34 cellular contexts compared by ENCODE assay signal in genomic region chr19:15028490-15028889, GRCh38. TPM values are rescaled to one million over a fixed set of nuclear protein-coding genes. Genes with fewer than 3 reads are reported as not detected.
"Had no signal": no experiment of that assay in that cellular context is flagged by ENCODE, and none has a peak within 500 bp of the region (broad histone marks: within the 10 kb centered on the region; RNA-seq: fewer than 3 reads in every experiment).

No MANE protein-coding gene starts in this region.

- H3K36me3 Mint-ChIP-seq: activated naive CD4-positive, alpha-beta T cell treated with anti-CD3 and anti-CD28 coated beads, Interleukin-2, amount 50 U/mL, for 24 hours; activated naive CD8-positive, alpha-beta T cell treated with anti-CD3 and anti-CD28 coated beads, Interleukin-2, amount 10 ng/mL, durations not matched to agents 7 days and 5 days had no signal

- DNase-seq: activated CD4-positive, alpha-beta T cell treated with anti-CD3 and anti-CD28 coated beads for 1 hour; activated CD4-positive, alpha-beta T cell treated with anti-CD3 and anti-CD28 coated beads for 48 hours; activated CD4-positive, CD25-positive, alpha-beta regulatory T cell; activated CD8-positive, alpha-beta T cell treated with anti-CD3 and anti-CD28 coated beads for 36 hours; activated gamma-delta T cell; activated naive CD4-positive, alpha-beta T cell treated with Interleukin-2 at 50 U/mL for 16 hours; activated naive CD8-positive, alpha-beta T cell treated with anti-CD3 and anti-CD28 coated beads, Interleukin-2, amount 10 ng/mL, durations not matched to agents 7 days and 5 days; activated T-cell treated with anti-CD3 and anti-CD28 coated beads, Interleukin-2, amount 50 U/mL, for 1 hour; activated T-cell treated with anti-CD3 and anti-CD28 coated beads, Interleukin-2, amount 50 U/mL, for 72 hours; amygdala; NCI-H1105; NCI-H1417 treated with DMSO at 0.1 percent for 48 hours; NCI-H187 treated with DMSO at 0.1 percent for 48 hours; NCI-H2081; NCI-H226; NCI-H446 treated with DMSO at 0.1 percent for 48 hours; NCI-H524; NCI-H69; NCI-H82; Right ventricle myocardium superior; SW 1271; T-helper 1 cell; T-helper 2 cell; T-helper 9 cell; WERI-Rb-1 had no signal

- H3K4me1 Mint-ChIP-seq: activated naive CD4-positive, alpha-beta T cell treated with anti-CD3 and anti-CD28 coated beads, Interleukin-2, amount 50 U/mL, for 24 hours; activated naive CD8-positive, alpha-beta T cell treated with anti-CD3 and anti-CD28 coated beads, Interleukin-2, amount 10 ng/mL, durations not matched to agents 7 days and 5 days; central memory CD8-positive, alpha-beta T cell had no signal

- H3K27ac Mint-ChIP-seq: activated CD8-positive, alpha-beta T cell treated with anti-CD3 and anti-CD28 coated beads for 36 hours; activated naive CD4-positive, alpha-beta T cell treated with anti-CD3 and anti-CD28 coated beads, Interleukin-2, amount 50 U/mL, for 24 hours; activated naive CD8-positive, alpha-beta T cell treated with anti-CD3 and anti-CD28 coated beads, Interleukin-2, amount 10 ng/mL, durations not matched to agents 7 days and 5 days; activated T-cell treated with anti-CD3 and anti-CD28 coated beads, Interleukin-2, amount 50 U/mL, for 72 hours; activated T-helper 2 cell treated with anti-CD3 and anti-CD28 coated beads, Interferon-gamma antibody, Interleukin-2, Interleukin-4, amounts not matched to agents 10 μg/mL and 5 μg/mL and 100 μg/mL, durations not matched to agents 14 hours and 24 hours and 36 hours had no signal

- H3K4me1 ChIP-seq: ascending aorta had no signal

- H3K4me3 ChIP-seq: ascending aorta, cardiac muscle cell had no signal

- H3K4me3 Mint-ChIP-seq: activated CD8-positive, alpha-beta T cell treated with anti-CD3 and anti-CD28 coated beads for 36 hours; activated naive CD4-positive, alpha-beta T cell treated with anti-CD3 and anti-CD28 coated beads, Interleukin-2, amount 50 U/mL, for 24 hours; activated naive CD8-positive, alpha-beta T cell treated with anti-CD3 and anti-CD28 coated beads, Interleukin-2, amount 10 ng/mL, durations not matched to agents 7 days and 5 days; activated T-cell treated with anti-CD3 and anti-CD28 coated beads, Interleukin-2, amount 50 U/mL, for 72 hours; central memory CD8-positive, alpha-beta T cell had no signal

- H3K9me3 ChIP-seq: ascending aorta had no signal

- ATAC-seq: activated CD8-positive, alpha-beta T cell treated with anti-CD3 and anti-CD28 coated beads for 36 hours; activated T-cell treated with anti-CD3 and anti-CD28 coated beads, Interleukin-2, amount 50 U/mL, for 72 hours had no signal

- H3K27me3 ChIP-seq: ascending aorta, cardiac muscle cell had no signal

- H3K9me3 Mint-ChIP-seq: activated CD8-positive, alpha-beta T cell treated with anti-CD3 and anti-CD28 coated beads for 36 hours; activated naive CD4-positive, alpha-beta T cell treated with anti-CD3 and anti-CD28 coated beads, Interleukin-2, amount 50 U/mL, for 24 hours; activated naive CD8-positive, alpha-beta T cell treated with anti-CD3 and anti-CD28 coated beads, Interleukin-2, amount 10 ng/mL, durations not matched to agents 7 days and 5 days; activated T-cell treated with anti-CD3 and anti-CD28 coated beads, Interleukin-2, amount 50 U/mL, for 72 hours; activated T-helper 2 cell treated with anti-CD3 and anti-CD28 coated beads, Interferon-gamma antibody, Interleukin-2, Interleukin-4, amounts not matched to agents 10 μg/mL and 5 μg/mL and 100 μg/mL, durations not matched to agents 14 hours and 24 hours and 36 hours; central memory CD8-positive, alpha-beta T cell had no signal

- H3K27ac ChIP-seq: ascending aorta, cardiac muscle cell, WERI-Rb-1 had no signal

- H3K36me3 ChIP-seq: ascending aorta, cardiac muscle cell, WERI-Rb-1 had no signal

RNA-seq across cellular contexts. Expression of gene CASP14, which starts 20.8 kb away (rescaled TPM):
- total RNA-seq: activated CD8-positive, alpha-beta memory T cell treated with anti-CD3 and anti-CD28 coated beads for 36 hours; activated CD8-positive, alpha-beta T cell treated with anti-CD3 and anti-CD28 coated beads for 36 hours; activated naive CD8-positive, alpha-beta T cell treated with anti-CD3 and anti-CD28 coated beads, Interleukin-2, amount 10 ng/mL, durations not matched to agents 7 days and 5 days; activated T-cell treated with anti-CD3 and anti-CD28 coated beads, Interleukin-2, amount 50 U/mL, for 72 hours; activated T-helper 2 cell treated with anti-CD3 and anti-CD28 coated beads, Interferon-gamma antibody, Interleukin-2, Interleukin-4, amounts not matched to agents 10 μg/mL and 5 μg/mL and 100 μg/mL, durations not matched to agents 14 hours and 24 hours and 36 hours; ascending aorta; cardiac muscle cell; chondrocyte; M059J; OCI-LY7; Right ventricle myocardium superior had no signal

RNA-seq across cellular contexts. Expression of gene SLC1A6, which starts 48.8 kb away (rescaled TPM):
- total RNA-seq: activated CD8-positive, alpha-beta memory T cell treated with anti-CD3 and anti-CD28 coated beads for 36 hours; activated CD8-positive, alpha-beta T cell treated with anti-CD3 and anti-CD28 coated beads for 36 hours; activated naive CD8-positive, alpha-beta T cell treated with anti-CD3 and anti-CD28 coated beads, Interleukin-2, amount 10 ng/mL, durations not matched to agents 7 days and 5 days; activated T-cell treated with anti-CD3 and anti-CD28 coated beads, Interleukin-2, amount 50 U/mL, for 72 hours; activated T-helper 2 cell treated with anti-CD3 and anti-CD28 coated beads, Interferon-gamma antibody, Interleukin-2, Interleukin-4, amounts not matched to agents 10 μg/mL and 5 μg/mL and 100 μg/mL, durations not matched to agents 14 hours and 24 hours and 36 hours; ascending aorta; chondrocyte; M059J; OCI-LY7; Right ventricle myocardium superior had no signal

RNA-seq across cellular contexts. Expression of gene OR1I1, which starts 53.5 kb away (rescaled TPM):
- total RNA-seq: activated CD8-positive, alpha-beta memory T cell treated with anti-CD3 and anti-CD28 coated beads for 36 hours; activated CD8-positive, alpha-beta T cell treated with anti-CD3 and anti-CD28 coated beads for 36 hours; activated naive CD8-positive, alpha-beta T cell treated with anti-CD3 and anti-CD28 coated beads, Interleukin-2, amount 10 ng/mL, durations not matched to agents 7 days and 5 days; activated T-cell treated with anti-CD3 and anti-CD28 coated beads, Interleukin-2, amount 50 U/mL, for 72 hours; activated T-helper 2 cell treated with anti-CD3 and anti-CD28 coated beads, Interferon-gamma antibody, Interleukin-2, Interleukin-4, amounts not matched to agents 10 μg/mL and 5 μg/mL and 100 μg/mL, durations not matched to agents 14 hours and 24 hours and 36 hours; ascending aorta; cardiac muscle cell; chondrocyte; M059J; OCI-LY7; Right ventricle myocardium superior had no signal
